13 cellular contexts compared by ENCODE assay signal in genomic region chr7:91892099-91892788, GRCh38. TPM values are rescaled to one million over a fixed set of nuclear protein-coding genes. Genes with fewer than 3 reads are reported as not detected.
DNase-seq lines count a peak whose midpoint lies in the region; ATAC-seq, FAIRE-seq and TF ChIP-seq lines count a peak whose summit lies in the region.
"Had no signal": no experiment of that assay in that cellular context is flagged by ENCODE, and none has a peak within 500 bp of the region (broad histone marks: within the 10 kb centered on the region; RNA-seq: fewer than 3 reads in every experiment).

No MANE protein-coding gene starts in this region.

- H3K27me3 Mint-ChIP-seq in astrocyte (ENCODE audit: low read depth, unreplicated experiment) (no peaks in the 10 kb centered on the region), nephron progenitor cell (ENCODE audit: low read depth, poor library complexity) (peaks cover 2% of the 10 kb centered on the region)
- H3K27me3 Mint-ChIP-seq: type B pancreatic cell had no signal

- CTCF ChIA-PET in HEK293 (lab: Yijun Ruan, JAX) = interaction anchor here (0.7 to 2.9 kb wide), 2 partner anchors 11 to 19 kb away, joined by 3 to 20 read pairs; partner anchors contain the start of gene MTERF1

- H2AFZ ChIP-seq in astrocyte (ENCODE audit: low read depth, low read length) = no peak overlapping the region

- no peak overlapping the region for H3K4me3 ChIP-seq in HEK293 (ENCODE audit: low read depth, low read length)
- H3K4me3 ChIP-seq in astrocyte (ENCODE audit: insufficient read depth, low read depth, low read length) = no peak overlapping the region
- H3K4me3 ChIP-seq: BLaER1, prostate gland had no signal

- H3K9me3 Mint-ChIP-seq in astrocyte (ENCODE audit: unreplicated experiment) (peaks cover 4% of the 10 kb centered on the region), nephron progenitor cell (peaks cover 23% of the 10 kb centered on the region)
- H3K9me3 Mint-ChIP-seq: type B pancreatic cell had no signal

- H3K27me3 ChIP-seq in astrocyte (ENCODE audit: insufficient read depth, low read length) = no peaks in the 10 kb centered on the region
- H3K27me3 ChIP-seq: BLaER1 had no signal

- H4K20me1 ChIP-seq in astrocyte (ENCODE audit: insufficient read depth, low read length) = no peaks in the 10 kb centered on the region
- H4K20me1 ChIP-seq: BLaER1 had no signal

- H3K36me3 ChIP-seq in HEK293 (ENCODE audit: control insufficient read depth in 2 of 2, insufficient read depth in 1 of 2, low read length in 2 of 2) (no peaks in the 10 kb centered on the region), astrocyte (ENCODE audit: insufficient read depth, low read length) (no peaks in the 10 kb centered on the region)
- H3K36me3 ChIP-seq: BLaER1, prostate gland had no signal

- no peak for ATAC-seq in GM18870 (IDR thresholded peaks at IDR 0.05; ENCODE audit: unreplicated experiment)

- FAIRE-seq in astrocyte (lab: Jason Lieb, UNC) = no peak

- H3K4me1 Mint-ChIP-seq in astrocyte (ENCODE audit: low read depth, unreplicated experiment) = peaks cover 14% of the 10 kb centered on the region
- H3K4me1 Mint-ChIP-seq in nephron progenitor cell = peaks cover 15% of the 10 kb centered on the region

- POLR2A ChIA-PET in HEK293 (lab: Yijun Ruan, JAX) = no interaction called here

- H3K36me3 Mint-ChIP-seq in astrocyte (ENCODE audit: low read depth, unreplicated experiment) (no peaks in the 10 kb centered on the region), nephron progenitor cell (ENCODE audit: low read depth) (peaks cover 10% of the 10 kb centered on the region)
- H3K36me3 Mint-ChIP-seq: type B pancreatic cell had no signal

- H3K9me3 ChIP-seq in HEK293 (ENCODE audit: control insufficient read depth, insufficient read depth, low read depth, low read length) (no peaks in the 10 kb centered on the region), astrocyte (ENCODE audit: insufficient read depth, low read depth, low read length) (no peaks in the 10 kb centered on the region)
- H3K9me3 ChIP-seq: prostate gland had no signal

- TF ChIP-seq CTCF in HEK293 (tag by site-specific recombination; IDR thresholded peaks at IDR 0.05) = no peak
- TF ChIP-seq CTCF in astrocyte (IDR thresholded peaks at IDR 0.05; ENCODE audit: insufficient read depth, low read depth, low read length) = no peak
- no peak for TF ChIP-seq CTCF in nephron progenitor cell (IDR thresholded peaks at IDR 0.05)

- H3K4me1 ChIP-seq in HEK293 (ENCODE audit: control insufficient read depth, insufficient read depth, low read length) (peaks cover 12% of the 10 kb centered on the region), astrocyte (ENCODE audit: insufficient read depth, low read length) (peaks cover 12% of the 10 kb centered on the region)
- H3K4me1 ChIP-seq: BLaER1, prostate gland had no signal

- no peaks in the 10 kb centered on the region for H3K79me2 ChIP-seq in astrocyte (ENCODE audit: insufficient read depth, low read length)

- H3K27ac Mint-ChIP-seq in astrocyte (ENCODE audit: unreplicated experiment) (no peak overlapping the region), nephron progenitor cell (peak overlapping the region; percentile 29)
- H3K27ac Mint-ChIP-seq: type B pancreatic cell had no signal

- peak; percentile 29 for DNase-seq in NCI-H146 treated with DMSO at 0.1 percent for 48 hours (lab: John Stamatoyannopoulos, UW; ENCODE audit: unreplicated experiment)
- DNase-seq in astrocyte (ENCODE audit: low read depth) = peak; percentile 15
- no peak for DNase-seq in nephron progenitor cell
- DNase-seq in stimulated activated CD8-positive, alpha-beta memory T cell treated with anti-CD3 and anti-CD28 coated beads, Interleukin-4, amount 100 ng/mL, for 48 hours = no peak
- no peak for DNase-seq in MV-4-11 (lab: John Stamatoyannopoulos, UW)
- DNase-seq: NCI-H1105; stimulated activated naive CD4-positive, alpha-beta T cell treated with Interleukin-2 at 50 U/mL for 16 hours; T-helper 1 cell had no signal

- H3K4me3 Mint-ChIP-seq in astrocyte (ENCODE audit: unreplicated experiment) (no peak overlapping the region), nephron progenitor cell (no peak overlapping the region)
- H3K4me3 Mint-ChIP-seq: type B pancreatic cell had no signal

- H3K4me2 ChIP-seq in astrocyte (ENCODE audit: low read length) = peak overlapping the region; percentile 26
- H3K4me2 ChIP-seq: BLaER1 had no signal

- no peak overlapping the region for H3K9ac ChIP-seq in astrocyte (ENCODE audit: low read length)
- H3K9ac ChIP-seq: BLaER1 had no signal

- H3K27ac ChIP-seq in HEK293 (ENCODE audit: extremely low read depth, low read depth, low read length) (peak overlapping the region; percentile 34), astrocyte (ENCODE audit: low read depth, low read length) (peak overlapping the region; percentile 38)
- H3K27ac ChIP-seq: BLaER1, prostate gland had no signal

TF ChIP-seq in HEK293, 187 proteins besides CTCF, POLR2A, EP300 and RAD21:
- peak; percentile 70 for TF ChIP-seq GLIS1 (tag by site-specific recombination; IDR thresholded peaks at IDR 0.05)
- no peak for TF ChIP-seq ZNF132 (tag by site-specific recombination; IDR thresholded peaks at IDR 0.05; ENCODE audit: borderline replicate concordance)
- peak; percentile 74 for TF ChIP-seq ZIC2 (tag by site-specific recombination; IDR thresholded peaks at IDR 0.05)

RNA-seq across cellular contexts. Expression of gene MTERF1, which starts 11.7 kb away (rescaled TPM):
- total RNA-seq in astrocyte = 10.9 and 12.3 TPM in 2 replicates

RNA-seq across cellular contexts. Expression of gene AKAP9, which starts 48.4 kb away (rescaled TPM):
- total RNA-seq in astrocyte = 51.6 and 55.6 TPM in 2 replicates

Comparison
In these comparisons a context has a peak if more than half of its experiments do, and no peak if none do; other contexts are left out.
1. DNase-seq: peak in NCI-H146 treated with DMSO at 0.1 percent for 48 hours (single experiment) and astrocyte (single experiment); none in nephron progenitor cell (single experiment), stimulated activated CD8-positive, alpha-beta memory T cell treated with anti-CD3 and anti-CD28 coated beads, Interleukin-4, amount 100 ng/mL, for 48 hours (single experiment) and MV-4-11 (single experiment).